Comparison of ENCODE assay signal across 19 cellular contexts in the genomic region with DNA sequence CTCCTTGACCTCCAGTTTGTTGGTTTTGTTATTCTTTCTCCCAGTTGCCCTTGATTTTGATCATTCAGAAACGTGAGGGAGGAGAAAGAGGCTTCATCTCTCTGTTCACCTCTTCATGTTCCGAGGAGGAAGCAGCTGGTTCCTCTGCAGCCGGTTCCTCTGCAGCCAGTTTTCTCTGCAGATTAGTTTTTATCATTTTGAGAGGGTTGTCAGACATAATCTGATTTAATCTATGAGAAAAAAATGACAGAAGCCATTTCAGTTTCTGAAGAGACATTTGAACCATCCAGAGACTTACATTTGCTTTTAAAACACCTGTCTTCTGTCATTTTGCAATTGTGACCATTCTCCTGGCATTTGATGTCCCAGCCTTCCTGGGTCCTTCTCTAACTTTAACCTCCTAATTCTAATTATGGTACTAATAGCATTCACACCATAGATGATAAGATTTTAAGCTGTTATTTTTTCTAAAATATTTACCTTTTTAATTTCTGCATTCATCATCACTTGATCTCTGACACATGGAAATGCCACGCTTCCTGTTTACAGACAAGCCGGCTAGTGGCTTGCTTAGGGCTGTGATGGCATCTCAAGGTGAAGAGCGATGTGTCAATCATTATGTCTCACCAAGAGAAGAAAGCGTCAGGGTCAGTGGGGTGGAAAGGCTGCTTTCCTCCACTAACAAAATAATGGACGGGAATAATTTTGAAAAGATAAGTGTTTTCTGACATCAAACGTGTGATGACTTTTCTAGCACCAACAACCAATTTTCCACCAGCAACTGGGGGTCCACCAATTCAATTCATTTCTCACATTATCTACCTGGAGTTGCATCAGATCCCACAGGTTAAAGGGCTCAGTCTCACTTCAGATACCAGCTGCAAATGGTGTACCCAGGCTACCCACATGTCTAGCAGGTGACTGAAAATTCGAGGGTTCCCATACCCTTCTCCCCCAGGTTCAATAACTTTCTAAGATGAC.
"Had no signal": no experiment of that assay in that cellular context is flagged by ENCODE, and none has a peak within 500 bp of the region (broad histone marks: within the 10 kb centered on the region; RNA-seq: fewer than 3 reads in every experiment).

No MANE protein-coding gene starts in this region.

- H3K9me3 Mint-ChIP-seq: activated naive CD8-positive, alpha-beta T cell treated with anti-CD3 and anti-CD28 coated beads for 36 hours; mesothelial cell of epicardium; stimulated activated naive CD8-positive, alpha-beta T cell treated with anti-CD3 and anti-CD28 coated beads, Interleukin-15, Interleukin-2, amounts not matched to agents 100 ng/mL and 50 ng/mL, for 24 hours had no signal

- H3K4me3 Mint-ChIP-seq: activated naive CD8-positive, alpha-beta T cell treated with anti-CD3 and anti-CD28 coated beads for 36 hours; mesothelial cell of epicardium; naive thymus-derived CD8-positive, alpha-beta T cell; stimulated activated naive CD8-positive, alpha-beta T cell treated with anti-CD3 and anti-CD28 coated beads, Interleukin-15, Interleukin-2, amounts not matched to agents 100 ng/mL and 50 ng/mL, for 24 hours had no signal

- H3K4me1 Mint-ChIP-seq: activated naive CD8-positive, alpha-beta T cell treated with anti-CD3 and anti-CD28 coated beads for 36 hours; mesothelial cell of epicardium had no signal

- H3K36me3 Mint-ChIP-seq: activated naive CD8-positive, alpha-beta T cell treated with anti-CD3 and anti-CD28 coated beads for 36 hours; mesothelial cell of epicardium; naive thymus-derived CD8-positive, alpha-beta T cell had no signal

- H3K4me3 ChIP-seq: esophagus squamous epithelium, gastrocnemius medialis, spleen, tibial artery had no signal

- H3K27me3 ChIP-seq: esophagus squamous epithelium, gastrocnemius medialis had no signal

- H3K36me3 ChIP-seq: esophagus squamous epithelium, gastrocnemius medialis, spleen, tibial artery, WERI-Rb-1 had no signal

- H3K27ac ChIP-seq: esophagus squamous epithelium, gastrocnemius medialis, tibial artery, WERI-Rb-1 had no signal

- DNase-seq: activated CD4-positive, alpha-beta T cell treated with anti-CD3 and anti-CD28 coated beads for 48 hours; activated CD8-positive, alpha-beta memory T cell treated with anti-CD3 and anti-CD28 coated beads, Interleukin-2, amount 50 U/mL, for 48 hours; activated naive CD4-positive, alpha-beta T cell treated with Interleukin-2 at 50 U/mL for 16 hours; activated naive CD8-positive, alpha-beta T cell treated with anti-CD3 and anti-CD28 coated beads for 36 hours; activated T-cell treated with anti-CD3 and anti-CD28 coated beads, Interleukin-2, amount 50 U/mL, for 48 hours; central memory CD4-positive, alpha-beta T cell; effector memory CD4-positive, alpha-beta T cell; esophagus squamous epithelium; mammary epithelial cell; naive thymus-derived CD8-positive, alpha-beta T cell; retina; spleen; stimulated activated CD4-positive, alpha-beta T cell treated with anti-CD3 and anti-CD28 coated beads, Interleukin-4, amount 100 ng/mL, for 1 hour; tibial artery; WERI-Rb-1 had no signal

- H3K9me3 ChIP-seq: esophagus squamous epithelium, gastrocnemius medialis, spleen, tibial artery had no signal

- H3K27ac Mint-ChIP-seq: activated naive CD8-positive, alpha-beta T cell treated with anti-CD3 and anti-CD28 coated beads for 36 hours; mesothelial cell of epicardium; progenitor cell of endocrine pancreas; stimulated activated naive CD8-positive, alpha-beta T cell treated with anti-CD3 and anti-CD28 coated beads, Interleukin-15, Interleukin-2, amounts not matched to agents 100 ng/mL and 50 ng/mL, for 24 hours had no signal

- H3K4me1 ChIP-seq: esophagus squamous epithelium, tibial artery had no signal

- ATAC-seq: naive thymus-derived CD8-positive, alpha-beta T cell had no signal
